8 cellular contexts compared by ENCODE assay signal in the genomic region with DNA sequence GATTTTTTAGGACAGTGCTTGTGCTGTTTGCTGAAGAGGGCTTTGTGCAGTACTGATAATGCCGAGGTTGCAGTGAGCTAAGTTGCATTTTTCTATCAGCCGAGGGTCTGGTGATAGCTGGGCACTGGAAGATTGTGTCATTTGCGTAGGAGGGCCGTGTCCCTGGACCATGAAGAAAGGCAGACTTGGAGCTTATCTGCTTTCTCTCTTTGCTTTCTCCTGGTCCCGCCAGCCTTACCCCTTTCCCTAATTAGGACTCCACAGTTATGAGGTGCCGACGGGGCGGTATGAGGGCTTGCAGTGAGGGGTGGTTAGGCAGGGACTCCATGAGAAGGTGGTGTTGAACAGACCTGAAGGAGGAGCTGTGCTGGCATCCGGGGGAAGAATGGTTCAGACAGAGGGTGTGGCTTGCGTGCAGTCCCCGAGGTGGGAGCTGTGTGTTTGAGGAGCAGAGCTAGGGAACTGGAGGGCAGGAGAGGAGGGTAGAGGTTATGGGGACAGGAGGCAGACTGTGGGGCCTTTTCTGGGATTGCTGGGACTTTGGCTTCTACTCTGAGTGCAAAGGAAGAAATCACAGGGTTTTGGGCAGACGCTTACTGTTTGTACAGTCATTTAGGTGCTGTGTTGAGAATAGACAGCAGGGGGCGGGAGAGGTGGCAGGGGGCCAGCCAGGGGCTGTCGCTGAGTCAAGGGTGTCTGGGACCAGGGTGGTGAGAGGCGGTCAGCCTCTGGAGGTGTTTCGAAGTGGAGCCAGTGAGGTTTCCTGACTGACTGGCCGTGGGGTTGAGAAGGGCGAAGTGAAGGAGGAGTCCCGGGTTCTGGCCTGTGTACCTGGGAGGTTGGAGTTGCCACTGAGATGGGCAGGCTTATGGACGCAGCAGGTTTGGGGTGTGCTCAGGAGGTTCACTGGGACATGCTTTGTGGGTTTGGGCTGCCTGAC. TPM values are rescaled to one million over a fixed set of nuclear protein-coding genes. Genes with fewer than 3 reads are reported as not detected.
DNase-seq lines count a peak whose midpoint lies in the region; ATAC-seq and TF ChIP-seq lines count a peak whose summit lies in the region.

No MANE protein-coding gene starts in this region.

- H3K27ac Mint-ChIP-seq in CD4-positive, alpha-beta T cell: no peak overlapping the region
- H3K27ac Mint-ChIP-seq in endodermal cell (peak overlapping the region; percentile 80), natural killer cell (peak overlapping the region; percentile 76 to 87)
- peak overlapping the region; percentile 73 for H3K27ac Mint-ChIP-seq in stimulated activated naive CD8-positive, alpha-beta T cell treated with anti-CD3 and anti-CD28 coated beads, Interleukin-15, Interleukin-2, amounts not matched to agents 100 ng/mL and 50 ng/mL, for 24 hours

- no peaks in the 10 kb centered on the region for H3K9me3 Mint-ChIP-seq in CD4-positive, alpha-beta T cell
- H3K9me3 Mint-ChIP-seq in endodermal cell: no peaks in the 10 kb centered on the region
- no peaks in the 10 kb centered on the region for H3K9me3 Mint-ChIP-seq in natural killer cell
- no peaks in the 10 kb centered on the region for H3K9me3 Mint-ChIP-seq in stimulated activated naive CD8-positive, alpha-beta T cell treated with anti-CD3 and anti-CD28 coated beads, Interleukin-15, Interleukin-2, amounts not matched to agents 100 ng/mL and 50 ng/mL, for 24 hours

- H3K36me3 Mint-ChIP-seq in CD4-positive, alpha-beta T cell (ENCODE audit: low read depth): no peaks in the 10 kb centered on the region
- H3K36me3 Mint-ChIP-seq in endodermal cell (ENCODE audit: low read depth) (peaks cover 4% of the 10 kb centered on the region), natural killer cell (no peaks in the 10 kb centered on the region)
- no peaks in the 10 kb centered on the region for H3K36me3 Mint-ChIP-seq in stimulated activated naive CD8-positive, alpha-beta T cell treated with anti-CD3 and anti-CD28 coated beads, Interleukin-15, Interleukin-2, amounts not matched to agents 100 ng/mL and 50 ng/mL, for 24 hours (ENCODE audit: low read depth)

- no peaks in the 10 kb centered on the region for H3K27me3 ChIP-seq in CD4-positive, alpha-beta T cell (ENCODE audit: control insufficient read depth, insufficient read depth, low read length)
- no peaks in the 10 kb centered on the region for H3K27me3 ChIP-seq in endodermal cell (ENCODE audit: control insufficient read depth, insufficient read depth, low read length, poor library complexity, severe bottlenecking)

- H3K9ac ChIP-seq in endodermal cell (ENCODE audit: extremely low read depth, low read length, poor library complexity, severe bottlenecking): no peak overlapping the region

- H3K27me3 Mint-ChIP-seq in CD4-positive, alpha-beta T cell: no peaks in the 10 kb centered on the region
- H3K27me3 Mint-ChIP-seq in endodermal cell (ENCODE audit: insufficient read depth) (no peaks in the 10 kb centered on the region), natural killer cell (ENCODE audit: low read depth in 2 of 2) (no peaks in the 10 kb centered on the region)
- H3K27me3 Mint-ChIP-seq in stimulated activated naive CD8-positive, alpha-beta T cell treated with anti-CD3 and anti-CD28 coated beads, Interleukin-15, Interleukin-2, amounts not matched to agents 100 ng/mL and 50 ng/mL, for 24 hours: no peaks in the 10 kb centered on the region

- H3K4me3 ChIP-seq in endodermal cell (ENCODE audit: low read length): no peak overlapping the region

- TF ChIP-seq CTCF in CD4-positive, alpha-beta T cell (IDR thresholded peaks at IDR 0.05): peak; percentile 53
- TF ChIP-seq CTCF in endodermal cell (conservative IDR thresholded peaks at IDR 0.05) (peak; percentile 82), natural killer cell (IDR thresholded peaks at IDR 0.05) (peak; percentile 84)

- H3K4me1 Mint-ChIP-seq in CD4-positive, alpha-beta T cell (ENCODE audit: low read depth): peaks cover 9% of the 10 kb centered on the region
- H3K4me1 Mint-ChIP-seq in endodermal cell: peaks cover 14% of the 10 kb centered on the region
- peaks cover 38 to 56% of the 10 kb centered on the region in 2 donors for H3K4me1 Mint-ChIP-seq in natural killer cell
- H3K4me1 Mint-ChIP-seq in stimulated activated naive CD8-positive, alpha-beta T cell treated with anti-CD3 and anti-CD28 coated beads, Interleukin-15, Interleukin-2, amounts not matched to agents 100 ng/mL and 50 ng/mL, for 24 hours (ENCODE audit: low read depth): peaks cover 45% of the 10 kb centered on the region

- intact Hi-C loops in CD4-positive, alpha-beta T cell (cut with DNase I, micrococcal nuclease): loop anchor here in 1 of 2 experiments (1.0 kb wide), 1 partner anchor 200 kb away; no protein-coding TSS in a partner anchor
- intact Hi-C loops in natural killer cell (cut with micrococcal nuclease): loop anchor here (1.0 to 5.0 kb wide), 5 partner anchors 17 to 200 kb away; a partner anchor contains a TSS

- 77 to 80% methylated on average over 12 to 20 of the region's 20 CpGs for WGBS in endodermal cell (ENCODE audit: insufficient coverage in 1 of 2, insufficient read length in 1 of 2), 2 experiments

- H3K27ac ChIP-seq in CD4-positive, alpha-beta T cell (ENCODE audit: low read depth, low read length): no peak overlapping the region
- H3K27ac ChIP-seq in endodermal cell (ENCODE audit: low read depth, low read length): no peak overlapping the region

- peak overlapping the region; percentile 64 for H3K4me3 Mint-ChIP-seq in CD4-positive, alpha-beta T cell
- H3K4me3 Mint-ChIP-seq in endodermal cell (no peak overlapping the region), natural killer cell (peak overlapping the region; percentile 85)
- H3K4me3 Mint-ChIP-seq in stimulated activated naive CD8-positive, alpha-beta T cell treated with anti-CD3 and anti-CD28 coated beads, Interleukin-15, Interleukin-2, amounts not matched to agents 100 ng/mL and 50 ng/mL, for 24 hours: peak overlapping the region; percentile 84

- DNase-seq in CD4-positive, alpha-beta T cell: peak; percentile 38 to 69 (median 49)
- DNase-seq in NCI-H1694 (lab: John Stamatoyannopoulos, UW): peak; percentile 60
- DNase-seq in activated CD8-positive, alpha-beta memory T cell treated with anti-CD3 and anti-CD28 coated beads for 1 hour (ENCODE audit: extremely low read depth in 1 of 2, low read depth in 1 of 2): peak; percentile 44 to 52
- peak; percentile 89 for DNase-seq in endodermal cell
- peak; percentile 71 for DNase-seq in natural killer cell

- peak; percentile 95 for ATAC-seq in CD4-positive, alpha-beta T cell (ENCODE audit: poor library complexity)
- peak; percentile 75 for ATAC-seq in GM21723 (IDR thresholded peaks at IDR 0.05; ENCODE audit: unreplicated experiment)
- ATAC-seq in natural killer cell: peak; percentile 90 to 94 (median 93)
- no peak for ATAC-seq in GM21786 (IDR thresholded peaks at IDR 0.05; ENCODE audit: unreplicated experiment)

- H3K4me1 ChIP-seq in endodermal cell (ENCODE audit: control insufficient read depth, insufficient read depth, low read length): no peaks in the 10 kb centered on the region

- CTCF ChIA-PET in CD4-positive, alpha-beta T cell (lab: Charles Lee): interaction anchor here (0.9 to 1.2 kb wide), 3 partner anchors 9 to 43 kb away, joined by 4 to 7 read pairs (median 5); a partner anchor contains a TSS

- no peaks in the 10 kb centered on the region for H3K9me3 ChIP-seq in CD4-positive, alpha-beta T cell (ENCODE audit: control insufficient read depth, low read length)
- no peaks in the 10 kb centered on the region for H3K9me3 ChIP-seq in endodermal cell (ENCODE audit: control insufficient read depth, low read length)

- POLR2A ChIA-PET in CD4-positive, alpha-beta T cell (lab: Charles Lee): interaction anchor here (1.2 kb wide), 1 partner anchor 17 kb away, joined by 3 read pairs; no protein-coding TSS in a partner anchor

- H3K36me3 ChIP-seq in endodermal cell (ENCODE audit: control insufficient read depth, insufficient read depth, low read length): no peaks in the 10 kb centered on the region

RNA-seq across cellular contexts. Expression of a gene that starts 43.4 kb away (rescaled TPM):
- 1 to 10 TPM; 7.4 to 9.4 TPM for total RNA-seq in CD4-positive, alpha-beta T cell
- total RNA-seq in endodermal cell (not detected), natural killer cell (1,000 to 10,000 TPM; 1,641 to 2,133 (median 1,982) TPM)
- not detected for polyA plus RNA-seq in endodermal cell (2013, experiment 1 of 2)
- not detected for polyA plus RNA-seq in endodermal cell (2013, experiment 2 of 2)

Comparison
In these comparisons a context has a peak if more than half of its experiments do, and no peak if none do; other contexts are left out.
1. RNA of a gene that starts 43.4 kb away (total RNA-seq): 1,641 to 2,133 TPM in natural killer cell; 7.4 to 9.4 TPM in CD4-positive, alpha-beta T cell and not detected in endodermal cell; every median in the first group is over 100 times any median in the second.
2. Peak in every context shown above with its lines, with median percentiles within 50 percentile points of each other: DNase-seq and CTCF ChIP-seq.